ENCODE assay signal across 2 cellular contexts in the genomic region with DNA sequence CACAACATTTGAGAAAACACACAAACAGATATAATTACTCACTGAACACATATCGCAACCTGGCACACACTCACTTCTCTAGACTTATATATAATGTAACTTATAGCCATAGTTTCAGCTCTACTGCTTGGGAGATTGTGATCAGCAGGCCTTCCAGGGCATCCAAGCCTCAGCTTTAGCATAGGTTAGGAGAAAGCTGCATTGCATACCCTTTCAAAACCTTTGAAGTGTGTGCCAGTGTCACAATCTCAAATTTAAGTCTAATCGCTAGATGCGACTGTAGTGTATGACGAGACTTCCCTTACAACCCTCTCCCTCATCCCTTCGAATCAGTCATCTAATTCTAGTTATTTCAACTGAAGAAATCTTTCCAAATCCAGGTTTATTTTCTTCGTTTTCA.
TF ChIP-seq lines count a peak whose summit lies in the region.

No MANE protein-coding gene starts in this region.

TF ChIP-seq in HepG2, 621 proteins besides CTCF, POLR2A, EP300 and RAD21:
- TF ChIP-seq, protein P1, sequence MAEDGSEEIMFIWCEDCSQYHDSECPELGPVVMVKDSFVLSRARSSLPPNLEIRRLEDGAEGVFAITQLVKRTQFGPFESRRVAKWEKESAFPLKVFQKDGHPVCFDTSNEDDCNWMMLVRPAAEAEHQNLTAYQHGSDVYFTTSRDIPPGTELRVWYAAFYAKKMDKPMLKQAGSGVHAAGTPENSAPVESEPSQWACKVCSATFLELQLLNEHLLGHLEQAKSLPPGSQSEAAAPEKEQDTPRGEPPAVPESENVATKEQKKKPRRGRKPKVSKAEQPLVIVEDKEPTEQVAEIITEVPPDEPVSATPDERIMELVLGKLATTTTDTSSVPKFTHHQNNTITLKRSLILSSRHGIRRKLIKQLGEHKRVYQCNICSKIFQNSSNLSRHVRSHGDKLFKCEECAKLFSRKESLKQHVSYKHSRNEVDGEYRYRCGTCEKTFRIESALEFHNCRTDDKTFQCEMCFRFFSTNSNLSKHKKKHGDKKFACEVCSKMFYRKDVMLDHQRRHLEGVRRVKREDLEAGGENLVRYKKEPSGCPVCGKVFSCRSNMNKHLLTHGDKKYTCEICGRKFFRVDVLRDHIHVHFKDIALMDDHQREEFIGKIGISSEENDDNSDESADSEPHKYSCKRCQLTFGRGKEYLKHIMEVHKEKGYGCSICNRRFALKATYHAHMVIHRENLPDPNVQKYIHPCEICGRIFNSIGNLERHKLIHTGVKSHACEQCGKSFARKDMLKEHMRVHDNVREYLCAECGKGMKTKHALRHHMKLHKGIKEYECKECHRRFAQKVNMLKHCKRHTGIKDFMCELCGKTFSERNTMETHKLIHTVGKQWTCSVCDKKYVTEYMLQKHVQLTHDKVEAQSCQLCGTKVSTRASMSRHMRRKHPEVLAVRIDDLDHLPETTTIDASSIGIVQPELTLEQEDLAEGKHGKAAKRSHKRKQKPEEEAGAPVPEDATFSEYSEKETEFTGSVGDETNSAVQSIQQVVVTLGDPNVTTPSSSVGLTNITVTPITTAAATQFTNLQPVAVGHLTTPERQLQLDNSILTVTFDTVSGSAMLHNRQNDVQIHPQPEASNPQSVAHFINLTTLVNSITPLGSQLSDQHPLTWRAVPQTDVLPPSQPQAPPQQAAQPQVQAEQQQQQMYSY (CRISPR knock-in tag; IDR thresholded peaks at IDR 0.05) = no peak
- TF ChIP-seq RBM22 (optimal IDR thresholded peaks at IDR 0.05; ENCODE audit: low read length) = peak; percentile 93
- TF ChIP-seq, protein P2, sequence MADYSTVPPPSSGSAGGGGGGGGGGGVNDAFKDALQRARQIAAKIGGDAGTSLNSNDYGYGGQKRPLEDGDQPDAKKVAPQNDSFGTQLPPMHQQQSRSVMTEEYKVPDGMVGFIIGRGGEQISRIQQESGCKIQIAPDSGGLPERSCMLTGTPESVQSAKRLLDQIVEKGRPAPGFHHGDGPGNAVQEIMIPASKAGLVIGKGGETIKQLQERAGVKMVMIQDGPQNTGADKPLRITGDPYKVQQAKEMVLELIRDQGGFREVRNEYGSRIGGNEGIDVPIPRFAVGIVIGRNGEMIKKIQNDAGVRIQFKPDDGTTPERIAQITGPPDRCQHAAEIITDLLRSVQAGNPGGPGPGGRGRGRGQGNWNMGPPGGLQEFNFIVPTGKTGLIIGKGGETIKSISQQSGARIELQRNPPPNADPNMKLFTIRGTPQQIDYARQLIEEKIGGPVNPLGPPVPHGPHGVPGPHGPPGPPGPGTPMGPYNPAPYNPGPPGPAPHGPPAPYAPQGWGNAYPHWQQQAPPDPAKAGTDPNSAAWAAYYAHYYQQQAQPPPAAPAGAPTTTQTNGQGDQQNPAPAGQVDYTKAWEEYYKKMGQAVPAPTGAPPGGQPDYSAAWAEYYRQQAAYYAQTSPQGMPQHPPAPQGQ (CRISPR knock-in tag; IDR thresholded peaks at IDR 0.05; ENCODE audit: borderline replicate concordance) = no peak
TF ChIP-seq in HepG2: peak in this region for 1.

TF ChIP-seq in K562, 482 proteins besides CTCF, POLR2A, EP300 and RAD21:
- TF ChIP-seq DMBX1 (CRISPR knock-in tag; IDR thresholded peaks at IDR 0.05; ENCODE audit: borderline replicate concordance) = peak; percentile 13; the same call in 1 of the 2 replicates
- TF ChIP-seq ZSCAN32 (CRISPR knock-in tag; IDR thresholded peaks at IDR 0.05) = 0 out of 2 replicates have a peak, but pooled peaks have one; percentile 27
- no peak for TF ChIP-seq RCOR1 (IDR thresholded peaks at IDR 0.05; ENCODE audit: borderline replicate concordance in 1 of 2, low read depth in 2 of 2, low read length in 2 of 2)
- TF ChIP-seq, protein P3, sequence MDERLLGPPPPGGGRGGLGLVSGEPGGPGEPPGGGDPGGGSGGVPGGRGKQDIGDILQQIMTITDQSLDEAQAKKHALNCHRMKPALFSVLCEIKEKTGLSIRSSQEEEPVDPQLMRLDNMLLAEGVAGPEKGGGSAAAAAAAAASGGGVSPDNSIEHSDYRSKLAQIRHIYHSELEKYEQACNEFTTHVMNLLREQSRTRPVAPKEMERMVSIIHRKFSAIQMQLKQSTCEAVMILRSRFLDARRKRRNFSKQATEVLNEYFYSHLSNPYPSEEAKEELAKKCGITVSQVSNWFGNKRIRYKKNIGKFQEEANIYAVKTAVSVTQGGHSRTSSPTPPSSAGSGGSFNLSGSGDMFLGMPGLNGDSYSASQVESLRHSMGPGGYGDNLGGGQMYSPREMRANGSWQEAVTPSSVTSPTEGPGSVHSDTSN (CRISPR knock-in tag; IDR thresholded peaks at IDR 0.05; ENCODE audit: low read depth) = no peak
- TF ChIP-seq, protein P3 (tag; conservative IDR thresholded peaks at IDR 0.05; ENCODE audit: low read depth) = no peak
- TF ChIP-seq CBX5 (IDR thresholded peaks at IDR 0.05; ENCODE audit: borderline replicate concordance, low read depth) = no peak
- TF ChIP-seq, protein P4, sequence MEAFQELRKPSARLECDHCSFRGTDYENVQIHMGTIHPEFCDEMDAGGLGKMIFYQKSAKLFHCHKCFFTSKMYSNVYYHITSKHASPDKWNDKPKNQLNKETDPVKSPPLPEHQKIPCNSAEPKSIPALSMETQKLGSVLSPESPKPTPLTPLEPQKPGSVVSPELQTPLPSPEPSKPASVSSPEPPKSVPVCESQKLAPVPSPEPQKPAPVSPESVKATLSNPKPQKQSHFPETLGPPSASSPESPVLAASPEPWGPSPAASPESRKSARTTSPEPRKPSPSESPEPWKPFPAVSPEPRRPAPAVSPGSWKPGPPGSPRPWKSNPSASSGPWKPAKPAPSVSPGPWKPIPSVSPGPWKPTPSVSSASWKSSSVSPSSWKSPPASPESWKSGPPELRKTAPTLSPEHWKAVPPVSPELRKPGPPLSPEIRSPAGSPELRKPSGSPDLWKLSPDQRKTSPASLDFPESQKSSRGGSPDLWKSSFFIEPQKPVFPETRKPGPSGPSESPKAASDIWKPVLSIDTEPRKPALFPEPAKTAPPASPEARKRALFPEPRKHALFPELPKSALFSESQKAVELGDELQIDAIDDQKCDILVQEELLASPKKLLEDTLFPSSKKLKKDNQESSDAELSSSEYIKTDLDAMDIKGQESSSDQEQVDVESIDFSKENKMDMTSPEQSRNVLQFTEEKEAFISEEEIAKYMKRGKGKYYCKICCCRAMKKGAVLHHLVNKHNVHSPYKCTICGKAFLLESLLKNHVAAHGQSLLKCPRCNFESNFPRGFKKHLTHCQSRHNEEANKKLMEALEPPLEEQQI (IDR thresholded peaks at IDR 0.05) = no peak
- TF ChIP-seq GTF2E2 (tag; IDR thresholded peaks at IDR 0.05) = no peak
- TF ChIP-seq ZNF324 (CRISPR knock-in tag; IDR thresholded peaks at IDR 0.05) = no peak
- TF ChIP-seq RBM15 (IDR thresholded peaks at IDR 0.05; ENCODE audit: insufficient read depth, low read length) = no peak
- TF ChIP-seq, protein P5, sequence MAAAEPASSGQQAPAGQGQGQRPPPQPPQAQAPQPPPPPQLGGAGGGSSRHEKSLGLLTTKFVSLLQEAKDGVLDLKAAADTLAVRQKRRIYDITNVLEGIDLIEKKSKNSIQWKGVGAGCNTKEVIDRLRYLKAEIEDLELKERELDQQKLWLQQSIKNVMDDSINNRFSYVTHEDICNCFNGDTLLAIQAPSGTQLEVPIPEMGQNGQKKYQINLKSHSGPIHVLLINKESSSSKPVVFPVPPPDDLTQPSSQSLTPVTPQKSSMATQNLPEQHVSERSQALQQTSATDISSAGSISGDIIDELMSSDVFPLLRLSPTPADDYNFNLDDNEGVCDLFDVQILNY (CRISPR knock-in tag; IDR thresholded peaks at IDR 0.05) = no peak
- no peak for TF ChIP-seq ZNF445 (CRISPR knock-in tag; IDR thresholded peaks at IDR 0.05; ENCODE audit: low read depth)
- peak; percentile 34; the same call in 1 of the 2 replicates for TF ChIP-seq NR4A1 (CRISPR knock-in tag; IDR thresholded peaks at IDR 0.05)
- no peak for TF ChIP-seq NR4A1 (tag; IDR thresholded peaks at IDR 0.05)
- TF ChIP-seq NCOA4 (IDR thresholded peaks at IDR 0.05; ENCODE audit: partially characterized antibody) = no peak
- TF ChIP-seq ARHGAP35 (IDR thresholded peaks at IDR 0.05; ENCODE audit: partially characterized antibody) = no peak
- no peak for TF ChIP-seq BRF1 (IDR thresholded peaks at IDR 0.05; ENCODE audit: borderline replicate concordance, extremely low read depth, insufficient read length)
